1 cellular context compared by ENCODE assay signal in the genomic region with DNA sequence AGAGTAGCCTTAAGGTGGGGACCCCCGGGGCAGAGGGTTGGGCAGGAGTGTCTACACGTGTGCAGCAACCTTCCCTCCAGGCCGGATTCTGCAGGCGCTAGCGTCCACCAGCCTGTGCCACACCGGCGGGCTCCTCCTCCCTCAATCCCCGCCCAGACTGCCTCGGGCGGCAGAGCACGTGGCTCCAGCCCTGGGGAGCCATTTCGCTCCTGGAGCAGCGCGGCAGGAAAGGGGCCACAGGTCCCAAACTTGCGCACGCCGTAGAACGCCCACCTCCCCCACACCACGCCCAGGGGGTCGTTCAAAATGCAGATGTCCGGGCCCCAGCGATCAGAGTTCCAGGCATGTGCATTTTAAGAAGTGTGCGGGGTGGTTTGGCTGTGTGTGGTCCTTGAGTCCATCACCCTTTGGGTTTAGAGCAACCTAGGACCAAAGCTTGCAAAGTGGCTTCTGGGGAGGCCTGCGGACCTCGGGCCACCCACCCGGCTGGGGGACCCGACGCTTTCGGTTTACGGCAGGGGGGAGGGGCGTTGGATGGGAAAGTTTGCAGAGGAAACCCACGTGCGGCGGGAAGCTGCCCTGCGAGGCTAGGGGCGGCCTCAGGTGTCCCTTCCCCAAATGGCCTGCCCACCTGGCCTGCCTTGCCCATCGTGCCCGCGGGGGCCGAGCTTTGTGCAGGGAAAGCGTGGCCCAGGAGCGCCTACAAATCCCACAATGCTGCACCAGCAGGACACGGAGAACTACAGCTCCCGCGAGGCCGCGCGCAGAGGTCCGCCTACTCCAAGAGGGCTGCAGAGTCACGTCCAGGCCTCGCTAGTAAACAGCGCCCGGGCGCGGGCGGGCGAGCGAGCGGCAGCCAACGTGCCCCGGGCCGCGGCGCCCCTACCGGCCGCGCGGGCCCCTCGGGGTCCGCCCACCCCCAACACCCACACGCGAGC.
A peak's percentile ranks its signal among the peaks of the same experiment; 100 is the strongest.
TF ChIP-seq lines count a peak whose summit lies in the region.

No MANE protein-coding gene starts in this region.

TF ChIP-seq in K562, 482 proteins besides CTCF, POLR2A, EP300 and RAD21 (continued from another document and continues in another):
- TF ChIP-seq CREM (IDR thresholded peaks at IDR 0.05; ENCODE audit: low read depth), result peak; percentile 89
- TF ChIP-seq ZNF707 (CRISPR knock-in tag; conservative IDR thresholded peaks at IDR 0.05), result no peak
- TF ChIP-seq SMARCC2 (IDR thresholded peaks at IDR 0.05; ENCODE audit: low read depth), result no peak
- TF ChIP-seq CSDE1 (IDR thresholded peaks at IDR 0.05), result no peak
- no peak for TF ChIP-seq SMAD3 (CRISPR knock-in tag; conservative IDR thresholded peaks at IDR 0.05)
- TF ChIP-seq ZNF584 (CRISPR knock-in tag; IDR thresholded peaks at IDR 0.05; ENCODE audit: low read depth), result no peak
- TF ChIP-seq, protein P1, sequence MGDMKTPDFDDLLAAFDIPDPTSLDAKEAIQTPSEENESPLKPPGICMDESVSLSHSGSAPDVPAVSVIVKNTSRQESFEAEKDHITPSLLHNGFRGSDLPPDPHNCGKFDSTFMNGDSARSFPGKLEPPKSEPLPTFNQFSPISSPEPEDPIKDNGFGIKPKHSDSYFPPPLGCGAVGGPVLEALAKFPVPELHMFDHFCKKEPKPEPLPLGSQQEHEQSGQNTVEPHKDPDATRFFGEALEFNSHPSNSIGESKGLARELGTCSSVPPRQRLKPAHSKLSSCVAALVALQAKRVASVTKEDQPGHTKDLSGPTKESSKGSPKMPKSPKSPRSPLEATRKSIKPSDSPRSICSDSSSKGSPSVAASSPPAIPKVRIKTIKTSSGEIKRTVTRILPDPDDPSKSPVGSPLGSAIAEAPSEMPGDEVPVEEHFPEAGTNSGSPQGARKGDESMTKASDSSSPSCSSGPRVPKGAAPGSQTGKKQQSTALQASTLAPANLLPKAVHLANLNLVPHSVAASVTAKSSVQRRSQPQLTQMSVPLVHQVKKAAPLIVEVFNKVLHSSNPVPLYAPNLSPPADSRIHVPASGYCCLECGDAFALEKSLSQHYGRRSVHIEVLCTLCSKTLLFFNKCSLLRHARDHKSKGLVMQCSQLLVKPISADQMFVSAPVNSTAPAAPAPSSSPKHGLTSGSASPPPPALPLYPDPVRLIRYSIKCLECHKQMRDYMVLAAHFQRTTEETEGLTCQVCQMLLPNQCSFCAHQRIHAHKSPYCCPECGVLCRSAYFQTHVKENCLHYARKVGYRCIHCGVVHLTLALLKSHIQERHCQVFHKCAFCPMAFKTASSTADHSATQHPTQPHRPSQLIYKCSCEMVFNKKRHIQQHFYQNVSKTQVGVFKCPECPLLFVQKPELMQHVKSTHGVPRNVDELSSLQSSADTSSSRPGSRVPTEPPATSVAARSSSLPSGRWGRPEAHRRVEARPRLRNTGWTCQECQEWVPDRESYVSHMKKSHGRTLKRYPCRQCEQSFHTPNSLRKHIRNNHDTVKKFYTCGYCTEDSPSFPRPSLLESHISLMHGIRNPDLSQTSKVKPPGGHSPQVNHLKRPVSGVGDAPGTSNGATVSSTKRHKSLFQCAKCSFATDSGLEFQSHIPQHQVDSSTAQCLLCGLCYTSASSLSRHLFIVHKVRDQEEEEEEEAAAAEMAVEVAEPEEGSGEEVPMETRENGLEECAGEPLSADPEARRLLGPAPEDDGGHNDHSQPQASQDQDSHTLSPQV (IDR thresholded peaks at IDR 0.05), result peak; percentile 96
- TF ChIP-seq EP400 (IDR thresholded peaks at IDR 0.05), result peak; percentile 99
- TF ChIP-seq, protein P2, sequence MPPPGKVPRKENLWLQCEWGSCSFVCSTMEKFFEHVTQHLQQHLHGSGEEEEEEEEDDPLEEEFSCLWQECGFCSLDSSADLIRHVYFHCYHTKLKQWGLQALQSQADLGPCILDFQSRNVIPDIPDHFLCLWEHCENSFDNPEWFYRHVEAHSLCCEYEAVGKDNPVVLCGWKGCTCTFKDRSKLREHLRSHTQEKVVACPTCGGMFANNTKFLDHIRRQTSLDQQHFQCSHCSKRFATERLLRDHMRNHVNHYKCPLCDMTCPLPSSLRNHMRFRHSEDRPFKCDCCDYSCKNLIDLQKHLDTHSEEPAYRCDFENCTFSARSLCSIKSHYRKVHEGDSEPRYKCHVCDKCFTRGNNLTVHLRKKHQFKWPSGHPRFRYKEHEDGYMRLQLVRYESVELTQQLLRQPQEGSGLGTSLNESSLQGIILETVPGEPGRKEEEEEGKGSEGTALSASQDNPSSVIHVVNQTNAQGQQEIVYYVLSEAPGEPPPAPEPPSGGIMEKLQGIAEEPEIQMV (tag; conservative IDR thresholded peaks at IDR 0.05; ENCODE audit: low read depth), result no peak
- TF ChIP-seq ARNT (IDR thresholded peaks at IDR 0.05), result no peak
- peak in 1 of 2 experiments; percentile 13; a peak in 1 of 4 replicates for TF ChIP-seq KDM4B (IDR thresholded peaks at IDR 0.05; ENCODE audit: borderline replicate concordance in 2 of 2, low read depth in 1 of 2)
- TF ChIP-seq MCM7 (IDR thresholded peaks at IDR 0.05), result no peak
- no peak for TF ChIP-seq ATF4 (CRISPR knock-in tag; IDR thresholded peaks at IDR 0.05)
- TF ChIP-seq FOXP1 (CRISPR knock-in tag; IDR thresholded peaks at IDR 0.05), result peak; percentile 25; the same call in 1 of the 2 replicates
- no peak for TF ChIP-seq HEY1 (CRISPR knock-in tag; IDR thresholded peaks at IDR 0.05; ENCODE audit: borderline replicate concordance)
- TF ChIP-seq CBX1 (IDR thresholded peaks at IDR 0.05; ENCODE audit: low read depth), result no peak; the same call in 1 of the 2 replicates
- TF ChIP-seq HOXB6 (CRISPR knock-in tag; IDR thresholded peaks at IDR 0.05; ENCODE audit: borderline replicate concordance), result no peak
- no peak for TF ChIP-seq RREB1 (CRISPR knock-in tag; IDR thresholded peaks at IDR 0.05)
- no peak for TF ChIP-seq ZFP30 (CRISPR knock-in tag; IDR thresholded peaks at IDR 0.05; ENCODE audit: borderline replicate concordance)
- no peak; the same call in 1 of the 2 replicates for TF ChIP-seq PREB (CRISPR knock-in tag; IDR thresholded peaks at IDR 0.05)
- TF ChIP-seq MCM2 (IDR thresholded peaks at IDR 0.05; ENCODE audit: low read depth), result no peak
- TF ChIP-seq DNMT1 (IDR thresholded peaks at IDR 0.05), result no peak
- no peak for TF ChIP-seq ZNF354B (CRISPR knock-in tag; IDR thresholded peaks at IDR 0.05)
- TF ChIP-seq, protein P3, sequence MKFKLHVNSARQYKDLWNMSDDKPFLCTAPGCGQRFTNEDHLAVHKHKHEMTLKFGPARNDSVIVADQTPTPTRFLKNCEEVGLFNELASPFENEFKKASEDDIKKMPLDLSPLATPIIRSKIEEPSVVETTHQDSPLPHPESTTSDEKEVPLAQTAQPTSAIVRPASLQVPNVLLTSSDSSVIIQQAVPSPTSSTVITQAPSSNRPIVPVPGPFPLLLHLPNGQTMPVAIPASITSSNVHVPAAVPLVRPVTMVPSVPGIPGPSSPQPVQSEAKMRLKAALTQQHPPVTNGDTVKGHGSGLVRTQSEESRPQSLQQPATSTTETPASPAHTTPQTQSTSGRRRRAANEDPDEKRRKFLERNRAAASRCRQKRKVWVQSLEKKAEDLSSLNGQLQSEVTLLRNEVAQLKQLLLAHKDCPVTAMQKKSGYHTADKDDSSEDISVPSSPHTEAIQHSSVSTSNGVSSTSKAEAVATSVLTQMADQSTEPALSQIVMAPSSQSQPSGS (CRISPR knock-in tag; IDR thresholded peaks at IDR 0.05), result no peak
- TF ChIP-seq, protein P4, sequence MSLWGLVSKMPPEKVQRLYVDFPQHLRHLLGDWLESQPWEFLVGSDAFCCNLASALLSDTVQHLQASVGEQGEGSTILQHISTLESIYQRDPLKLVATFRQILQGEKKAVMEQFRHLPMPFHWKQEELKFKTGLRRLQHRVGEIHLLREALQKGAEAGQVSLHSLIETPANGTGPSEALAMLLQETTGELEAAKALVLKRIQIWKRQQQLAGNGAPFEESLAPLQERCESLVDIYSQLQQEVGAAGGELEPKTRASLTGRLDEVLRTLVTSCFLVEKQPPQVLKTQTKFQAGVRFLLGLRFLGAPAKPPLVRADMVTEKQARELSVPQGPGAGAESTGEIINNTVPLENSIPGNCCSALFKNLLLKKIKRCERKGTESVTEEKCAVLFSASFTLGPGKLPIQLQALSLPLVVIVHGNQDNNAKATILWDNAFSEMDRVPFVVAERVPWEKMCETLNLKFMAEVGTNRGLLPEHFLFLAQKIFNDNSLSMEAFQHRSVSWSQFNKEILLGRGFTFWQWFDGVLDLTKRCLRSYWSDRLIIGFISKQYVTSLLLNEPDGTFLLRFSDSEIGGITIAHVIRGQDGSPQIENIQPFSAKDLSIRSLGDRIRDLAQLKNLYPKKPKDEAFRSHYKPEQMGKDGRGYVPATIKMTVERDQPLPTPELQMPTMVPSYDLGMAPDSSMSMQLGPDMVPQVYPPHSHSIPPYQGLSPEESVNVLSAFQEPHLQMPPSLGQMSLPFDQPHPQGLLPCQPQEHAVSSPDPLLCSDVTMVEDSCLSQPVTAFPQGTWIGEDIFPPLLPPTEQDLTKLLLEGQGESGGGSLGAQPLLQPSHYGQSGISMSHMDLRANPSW (CRISPR knock-in tag; IDR thresholded peaks at IDR 0.05), result no peak
- TF ChIP-seq BRD9 (IDR thresholded peaks at IDR 0.05; ENCODE audit: low read depth, partially characterized antibody), result peak; percentile 57
- TF ChIP-seq STAT5A (IDR thresholded peaks at IDR 0.05; ENCODE audit: borderline replicate concordance, low read length), result no peak
- TF ChIP-seq ZNF76 (CRISPR knock-in tag; IDR thresholded peaks at IDR 0.05; ENCODE audit: borderline replicate concordance), result peak; percentile 43; the same call in 1 of the 2 replicates
- no peak for TF ChIP-seq ZSCAN32 (CRISPR knock-in tag; IDR thresholded peaks at IDR 0.05)
- TF ChIP-seq, protein P5, sequence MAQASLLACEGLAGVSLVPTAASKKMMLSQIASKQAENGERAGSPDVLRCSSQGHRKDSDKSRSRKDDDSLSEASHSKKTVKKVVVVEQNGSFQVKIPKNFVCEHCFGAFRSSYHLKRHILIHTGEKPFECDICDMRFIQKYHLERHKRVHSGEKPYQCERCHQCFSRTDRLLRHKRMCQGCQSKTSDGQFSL (CRISPR knock-in tag; IDR thresholded peaks at IDR 0.05), result peak; percentile 7; the same call in 1 of the 2 replicates
- TF ChIP-seq, protein P5 (tag; IDR thresholded peaks at IDR 0.05), result no peak
- TF ChIP-seq, protein P6, sequence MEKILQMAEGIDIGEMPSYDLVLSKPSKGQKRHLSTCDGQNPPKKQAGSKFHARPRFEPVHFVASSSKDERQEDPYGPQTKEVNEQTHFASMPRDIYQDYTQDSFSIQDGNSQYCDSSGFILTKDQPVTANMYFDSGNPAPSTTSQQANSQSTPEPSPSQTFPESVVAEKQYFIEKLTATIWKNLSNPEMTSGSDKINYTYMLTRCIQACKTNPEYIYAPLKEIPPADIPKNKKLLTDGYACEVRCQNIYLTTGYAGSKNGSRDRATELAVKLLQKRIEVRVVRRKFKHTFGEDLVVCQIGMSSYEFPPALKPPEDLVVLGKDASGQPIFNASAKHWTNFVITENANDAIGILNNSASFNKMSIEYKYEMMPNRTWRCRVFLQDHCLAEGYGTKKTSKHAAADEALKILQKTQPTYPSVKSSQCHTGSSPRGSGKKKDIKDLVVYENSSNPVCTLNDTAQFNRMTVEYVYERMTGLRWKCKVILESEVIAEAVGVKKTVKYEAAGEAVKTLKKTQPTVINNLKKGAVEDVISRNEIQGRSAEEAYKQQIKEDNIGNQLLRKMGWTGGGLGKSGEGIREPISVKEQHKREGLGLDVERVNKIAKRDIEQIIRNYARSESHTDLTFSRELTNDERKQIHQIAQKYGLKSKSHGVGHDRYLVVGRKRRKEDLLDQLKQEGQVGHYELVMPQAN (IDR thresholded peaks at IDR 0.05; ENCODE audit: borderline replicate concordance), result peak; percentile 94; the same call in 1 of the 2 replicates
